In genomic region chr4:41963105-41963504, GRCh38 we compare ENCODE assay signal across 8 cellular contexts. TPM values are rescaled to one million over a fixed set of nuclear protein-coding genes. Genes with fewer than 3 reads are reported as not detected.
DNase-seq lines count a peak whose midpoint lies in the region; ATAC-seq and TF ChIP-seq lines count a peak whose summit lies in the region.
"Had no signal": no experiment of that assay in that cellular context is flagged by ENCODE, and none has a peak within 500 bp of the region (broad histone marks: within the 10 kb centered on the region; RNA-seq: fewer than 3 reads in every experiment).

No MANE protein-coding gene starts in this region.

- peaks cover 5% of the 10 kb centered on the region for H3K9me3 Mint-ChIP-seq in mesothelial cell of epicardium

- TF ChIP-seq CTCF in mesothelial cell of epicardium (IDR thresholded peaks at IDR 0.05; ENCODE audit: unreplicated experiment), result peak; percentile 65

- no peaks in the 10 kb centered on the region for H3K27me3 Mint-ChIP-seq in mesothelial cell of epicardium (ENCODE audit: low read depth)

- no peak overlapping the region for H3K27ac Mint-ChIP-seq in mesothelial cell of epicardium

- peak; percentile 64 for DNase-seq in DMS53 (lab: John Stamatoyannopoulos, UW)
- peak; percentile 11 for DNase-seq in HT1080 (ENCODE audit: low read depth)
- DNase-seq in astrocyte of the hippocampus (ENCODE audit: low read depth, low spot score), result peak; percentile 13
- no peak for DNase-seq in mesothelial cell of epicardium (ENCODE audit: low spot score in 2 of 2, unreplicated experiment in 2 of 2)
- DNase-seq in iPS-NIHi7 (ENCODE audit: extremely low spot score), result no peak
- DNase-seq: NCI-H1105 treated with DMSO at 0.1 percent for 48 hours had no signal

- no peaks in the 10 kb centered on the region for H3K4me1 Mint-ChIP-seq in mesothelial cell of epicardium

- ATAC-seq in GM18502 (IDR thresholded peaks at IDR 0.05; ENCODE audit: poor library complexity, unreplicated experiment) (no peak), GM21576 (IDR thresholded peaks at IDR 0.05; ENCODE audit: unreplicated experiment) (no peak)

- no peak overlapping the region for H3K4me3 Mint-ChIP-seq in mesothelial cell of epicardium

- H3K36me3 Mint-ChIP-seq in mesothelial cell of epicardium, result no peaks in the 10 kb centered on the region

RNA-seq across cellular contexts. Expression of gene DCAF4L1, which starts 18.5 kb away (rescaled TPM):
- 0.19 and 0.33 TPM in 2 replicates for total RNA-seq in HT1080 (2014; rRNA removed; shearing (Covaris generic))
- polyA plus RNA-seq in HT1080 (2015; cell fraction: cytosol; rRNA removed), result 0.14 TPM in 2 replicates
- 0.94 and 1.2 TPM in 2 replicates for polyA plus RNA-seq in HT1080 (2015; cell fraction: nucleus; rRNA removed)
- 0.09 to 0.11 TPM in 2 of 3 replicates, not detected in the other for total RNA-seq in mesothelial cell of epicardium

RNA-seq across cellular contexts. Expression of gene SLC30A9, which starts 27.2 kb away (rescaled TPM):
- 62.4 and 84.8 TPM in 2 replicates for total RNA-seq in HT1080 (2014; rRNA removed; shearing (Covaris generic))
- polyA plus RNA-seq in HT1080 (2015; cell fraction: cytosol; rRNA removed), result 47.9 and 62.1 TPM in 2 replicates
- 32.0 and 34.1 TPM in 2 replicates for polyA plus RNA-seq in HT1080 (2015; cell fraction: nucleus; rRNA removed)
- total RNA-seq in mesothelial cell of epicardium, result 55.8 to 59.2 TPM (median 57.9 TPM) in 3 replicates

RNA-seq across cellular contexts. Expression of gene TMEM33, which starts 27.9 kb away (rescaled TPM):
- 113 and 161 TPM in 2 replicates for total RNA-seq in HT1080 (2014; rRNA removed; shearing (Covaris generic))
- 74.3 and 84.1 TPM in 2 replicates for polyA plus RNA-seq in HT1080 (2015; cell fraction: cytosol; rRNA removed)
- polyA plus RNA-seq in HT1080 (2015; cell fraction: nucleus; rRNA removed), result 91.2 and 97.1 TPM in 2 replicates
- total RNA-seq in mesothelial cell of epicardium, result 48.2 to 49.5 TPM (median 49.0 TPM) in 3 replicates

Comparison
In these comparisons a context has a peak if more than half of its experiments do, and no peak if none do; other contexts are left out.
1. DNase-seq: peak in DMS53 (single experiment), HT1080 (single experiment) and astrocyte of the hippocampus (single experiment); none in mesothelial cell of epicardium (0 of 2) and iPS-NIHi7 (single experiment).